In the genomic region with DNA sequence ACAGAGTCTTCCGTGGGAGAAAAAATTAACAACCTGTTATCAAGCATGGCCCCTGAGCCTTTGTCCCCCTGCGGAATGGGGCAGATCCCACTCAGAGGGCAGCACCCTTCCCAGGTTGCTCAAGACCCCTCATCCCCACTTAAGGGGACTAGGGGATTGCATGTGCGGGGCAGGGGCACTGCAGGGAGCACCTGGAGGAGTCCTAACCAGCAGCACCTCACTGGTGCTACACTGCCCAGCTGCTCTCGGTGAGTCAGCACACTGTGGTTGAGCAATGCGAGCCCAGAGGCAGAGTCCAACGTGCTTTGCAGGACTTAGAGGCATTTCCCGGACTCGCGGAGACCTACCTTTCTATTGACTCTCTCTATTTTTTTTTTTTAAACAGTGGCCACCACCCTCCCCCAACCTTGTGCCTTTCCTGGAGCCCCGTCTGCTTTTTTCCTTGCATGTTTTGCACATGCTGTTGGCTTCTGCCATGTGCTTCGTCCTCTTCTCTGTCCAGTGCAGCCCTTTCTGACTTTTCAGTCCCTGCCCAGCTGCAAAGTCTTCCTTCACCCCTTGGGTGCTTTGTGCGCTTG, we compare ENCODE assay signal across 10 cellular contexts.
DNase-seq lines count a peak whose midpoint lies in the region; ATAC-seq and TF ChIP-seq lines count a peak whose summit lies in the region.
"Had no signal": no experiment of that assay in that cellular context is flagged by ENCODE, and none has a peak within 500 bp of the region (broad histone marks: within the 10 kb centered on the region; RNA-seq: fewer than 3 reads in every experiment).

No MANE protein-coding gene starts in this region.

- H3K4me1 Mint-ChIP-seq in activated naive CD4-positive, alpha-beta T cell treated with anti-CD3 and anti-CD28 coated beads for 36 hours (ENCODE audit: low read depth), result peaks cover 27% of the 10 kb centered on the region

- H3K27ac Mint-ChIP-seq in activated naive CD4-positive, alpha-beta T cell treated with anti-CD3 and anti-CD28 coated beads for 36 hours, result no peak overlapping the region

- no peaks in the 10 kb centered on the region for H3K36me3 Mint-ChIP-seq in activated naive CD4-positive, alpha-beta T cell treated with anti-CD3 and anti-CD28 coated beads for 36 hours (ENCODE audit: low read depth)

- DNase-seq in ELR (ENCODE audit: low read depth) (peak; percentile 89), RKO (ENCODE audit: low spot score) (peak; percentile 18), fibroblast of pulmonary artery (ENCODE audit: low read depth) (peak; percentile 93), retinal pigment epithelial cell (ENCODE audit: low read depth) (peak; percentile 39), Ammon's horn (ENCODE audit: low spot score) (no peak)
- DNase-seq in stimulated activated CD4-positive, alpha-beta T cell treated with anti-CD3 and anti-CD28 coated beads, Interleukin-4, amount 100 ng/mL, for 24 hours, result no peak
- DNase-seq in activated naive CD4-positive, alpha-beta T cell treated with anti-CD3 and anti-CD28 coated beads for 36 hours, result no peak
- DNase-seq: NCI-H1417, pancreas had no signal

- H3K4me3 ChIP-seq in fibroblast of pulmonary artery (replicated peaks; ENCODE audit: low read depth, low read length) (no peak overlapping the region), retinal pigment epithelial cell (ENCODE audit: low read length) (no peak overlapping the region)
- H3K4me3 ChIP-seq: pancreas had no signal

- CTCF ChIA-PET in activated naive CD4-positive, alpha-beta T cell treated with anti-CD3 and anti-CD28 coated beads for 36 hours (lab: Charles Lee), result interaction anchor here (1.2 to 1.4 kb wide), 2 partner anchors 17 to 175 kb away, joined by 3 to 4 read pairs; no protein-coding TSS in a partner anchor

- H3K27me3 Mint-ChIP-seq in activated naive CD4-positive, alpha-beta T cell treated with anti-CD3 and anti-CD28 coated beads for 36 hours (ENCODE audit: low read depth), result no peaks in the 10 kb centered on the region

- intact Hi-C loops in activated naive CD4-positive, alpha-beta T cell treated with anti-CD3 and anti-CD28 coated beads for 36 hours (cut with micrococcal nuclease), result no loop called here

- no peak overlapping the region for H3K4me3 Mint-ChIP-seq in activated naive CD4-positive, alpha-beta T cell treated with anti-CD3 and anti-CD28 coated beads for 36 hours

- ATAC-seq in GM21423 (IDR thresholded peaks at IDR 0.05; ENCODE audit: unreplicated experiment), result no peak
- ATAC-seq: pancreas had no signal

- H3K9me3 Mint-ChIP-seq in activated naive CD4-positive, alpha-beta T cell treated with anti-CD3 and anti-CD28 coated beads for 36 hours, result peaks cover 2% of the 10 kb centered on the region

- TF ChIP-seq CTCF in fibroblast of pulmonary artery (IDR thresholded peaks at IDR 0.05; ENCODE audit: low read length, missing control alignments) (no peak), retinal pigment epithelial cell (conservative IDR thresholded peaks at IDR 0.05; ENCODE audit: low read depth, low read length) (no peak)

Comparison
In these comparisons a context has a peak if more than half of its experiments do, and no peak if none do; other contexts are left out.
1. DNase-seq: peak in ELR (single experiment), RKO (single experiment), fibroblast of pulmonary artery (single experiment) and retinal pigment epithelial cell (single experiment); none in stimulated activated CD4-positive, alpha-beta T cell treated with anti-CD3 and anti-CD28 coated beads, Interleukin-4, amount 100 ng/mL, for 24 hours (single experiment), activated naive CD4-positive, alpha-beta T cell treated with anti-CD3 and anti-CD28 coated beads for 36 hours (single experiment) and Ammon's horn (single experiment).